ENCODE assay signal across 8 cellular contexts in genomic region chr1:99004270-99005141, GRCh38. TPM values are rescaled to one million over a fixed set of nuclear protein-coding genes. Genes with fewer than 3 reads are reported as not detected.
DNase-seq lines count a peak whose midpoint lies in the region; ATAC-seq and TF ChIP-seq lines count a peak whose summit lies in the region.

Gene PLPPR5, minus strand, starts transcription at chr1:99004861. Its CDS starts 190 bp downstream, at chr1:99004671.

- TF ChIP-seq CTCF in astrocyte of the cerebellum (IDR thresholded peaks at IDR 0.05; ENCODE audit: low read depth, low read length, missing control alignments): no peak

- peak within 1 kb of the TSS; percentile 49 for H3K4me3 ChIP-seq in astrocyte of the cerebellum (ENCODE audit: low read depth, low read length)

- DNase-seq in ELR (ENCODE audit: low read depth): peak; percentile 32
- peak; percentile 14 for DNase-seq in NCI-H526 treated with DMSO at 0.1 percent for 48 hours (lab: John Stamatoyannopoulos, UW)
- DNase-seq in astrocyte of the cerebellum (ENCODE audit: low read depth): no peak
- DNase-seq in iPS-NIHi7 (ENCODE audit: extremely low spot score): peak; percentile 67
- peak; percentile 16 for DNase-seq in stimulated activated CD4-positive, alpha-beta T cell treated with anti-CD3 and anti-CD28 coated beads, Interleukin-1b, Interleukin-23, amount 100 ng/mL, for 48 hours
- DNase-seq in mesenteric fat pad (ENCODE audit: low spot score): no peak

- ATAC-seq in HG02763 (IDR thresholded peaks at IDR 0.05; ENCODE audit: unreplicated experiment) (no peak), HG03135 (IDR thresholded peaks at IDR 0.05; ENCODE audit: unreplicated experiment) (no peak)

- in situ Hi-C loops in astrocyte of the cerebellum (cut with HindIII; ENCODE audit: low sequenced_read_pairs): no loop called here

RNA-seq across cellular contexts. Expression of gene PLPPR5, which starts in this region (rescaled TPM):
- not detected for total RNA-seq in mesenteric fat pad

Comparison
In these comparisons a context has a peak if more than half of its experiments do, and no peak if none do; other contexts are left out.
1. DNase-seq: peak in ELR (single experiment), NCI-H526 treated with DMSO at 0.1 percent for 48 hours (single experiment), iPS-NIHi7 (single experiment) and stimulated activated CD4-positive, alpha-beta T cell treated with anti-CD3 and anti-CD28 coated beads, Interleukin-1b, Interleukin-23, amount 100 ng/mL, for 48 hours (single experiment); none in astrocyte of the cerebellum (single experiment) and mesenteric fat pad (single experiment).